30 cellular contexts compared by ENCODE assay signal in genomic region chr15:68213991-68214837, GRCh38. TPM values are rescaled to one million over a fixed set of nuclear protein-coding genes. Genes with fewer than 3 reads are reported as not detected.
DNase-seq lines count a peak whose midpoint lies in the region; ATAC-seq and TF ChIP-seq lines count a peak whose summit lies in the region.
"Had no signal": no experiment of that assay in that cellular context is flagged by ENCODE, and none has a peak within 500 bp of the region (broad histone marks: within the 10 kb centered on the region; RNA-seq: fewer than 3 reads in every experiment).

No MANE protein-coding gene starts in this region.

- peaks cover 15% of the 10 kb centered on the region for H3K4me1 Mint-ChIP-seq in stimulated activated effector memory CD8-positive, alpha-beta T cell treated with anti-CD3 and anti-CD28 coated beads, Interleukin-12 subunit alpha, Interleukin-12 subunit beta, amount 100 ng/mL, for 72 hours
- H3K4me1 Mint-ChIP-seq: neural crest cell had no signal

- H3K36me3 Mint-ChIP-seq in stimulated activated effector memory CD8-positive, alpha-beta T cell treated with anti-CD3 and anti-CD28 coated beads, Interleukin-12 subunit alpha, Interleukin-12 subunit beta, amount 100 ng/mL, for 72 hours: peaks cover 14% of the 10 kb centered on the region
- H3K36me3 Mint-ChIP-seq: IgD-negative memory B cell had no signal

- H3K27me3 ChIP-seq in Peyer's patch (no peaks in the 10 kb centered on the region), lower lobe of right lung (ENCODE audit: low read depth) (no peaks in the 10 kb centered on the region)
- H3K27me3 ChIP-seq: body of pancreas, dorsolateral prefrontal cortex, esophagus squamous epithelium, heart right ventricle, SJSA1, tibial nerve had no signal

- peaks cover 0 to 11% (median 0%) of the 10 kb centered on the region in 3 donors for H3K36me3 ChIP-seq in Peyer's patch
- H3K36me3 ChIP-seq in lower lobe of right lung: peaks cover 18% of the 10 kb centered on the region

- TF ChIP-seq CTCF in Peyer's patch (IDR thresholded peaks at IDR 0.05) (no peak), lower lobe of right lung (IDR thresholded peaks at IDR 0.05) (no peak)

- no peak for TF ChIP-seq POLR2A in Peyer's patch (IDR thresholded peaks at IDR 0.05)

- H3K4me3 ChIP-seq in Peyer's patch (no peak overlapping the region), lower lobe of right lung (no peak overlapping the region)
- H3K4me3 ChIP-seq: body of pancreas, dorsolateral prefrontal cortex, esophagus squamous epithelium, GM23248, heart right ventricle, SJSA1, tibial nerve had no signal

- ATAC-seq in lower lobe of right lung (no peak), HG03354 (IDR thresholded peaks at IDR 0.05; ENCODE audit: poor library complexity, severe bottlenecking, unreplicated experiment) (no peak), GM21447 (IDR thresholded peaks at IDR 0.05; ENCODE audit: unreplicated experiment) (no peak)
- ATAC-seq in stimulated activated effector memory CD8-positive, alpha-beta T cell treated with anti-CD3 and anti-CD28 coated beads, Interleukin-12 subunit alpha, Interleukin-12 subunit beta, amount 100 ng/mL, for 72 hours: no peak
- ATAC-seq: activated T-cell treated with anti-CD3 and anti-CD28 coated beads, Interleukin-2, amount 50 U/mL, for 72 hours; body of pancreas; heart right ventricle; Panc1; right cardiac atrium had no signal

- no peak overlapping the region for H3K4me3 Mint-ChIP-seq in stimulated activated effector memory CD8-positive, alpha-beta T cell treated with anti-CD3 and anti-CD28 coated beads, Interleukin-12 subunit alpha, Interleukin-12 subunit beta, amount 100 ng/mL, for 72 hours
- H3K4me3 Mint-ChIP-seq: activated CD4-positive, alpha-beta T cell treated with anti-CD3 and anti-CD28 coated beads, Interleukin-2, amount 10 ng/mL, durations not matched to agents 24 days and 14 days; activated T-cell treated with anti-CD3 and anti-CD28 coated beads, Interleukin-2, amount 50 U/mL, for 72 hours; neural crest cell had no signal

- no peak overlapping the region for H3K27ac ChIP-seq in Peyer's patch
- H3K27ac ChIP-seq in lower lobe of right lung: no peak overlapping the region
- H3K27ac ChIP-seq: body of pancreas, esophagus squamous epithelium, GM23248, SJSA1, tibial nerve had no signal

- peak; percentile 10 for DNase-seq in D341Med (ENCODE audit: low spot score)
- DNase-seq in Peyer's patch: peak in 2 of 3 donors; percentile 26 to 34
- DNase-seq in lower lobe of right lung: peak; percentile 27
- DNase-seq in stimulated activated effector memory CD8-positive, alpha-beta T cell treated with anti-CD3 and anti-CD28 coated beads, Interleukin-12 subunit alpha, Interleukin-12 subunit beta, amount 100 ng/mL, for 72 hours (ENCODE audit: low spot score in 2 of 2): no peak
- no peak for DNase-seq in iPS-NIHi7 (ENCODE audit: extremely low spot score)
- DNase-seq: activated CD4-positive, alpha-beta T cell treated with anti-CD3 and anti-CD28 coated beads, Interleukin-2, amount 10 ng/mL, durations not matched to agents 24 days and 14 days; activated naive CD4-positive, alpha-beta T cell treated with Interleukin-2 at 50 U/mL for 16 hours; activated T-cell treated with anti-CD3 and anti-CD28 coated beads, Interleukin-2, amount 50 U/mL, for 72 hours; body of pancreas; C1 segment of cervical spinal cord; cerebellar nuclear complex; DMS79; esophagus squamous epithelium; GM23248; heart right ventricle; mesenchymal stem cell; NCI-H446; NCI-H774; stimulated activated CD4-positive, alpha-beta T cell treated with anti-CD3 and anti-CD28 coated beads, Interleukin-12 subunit alpha, Interleukin-12 subunit beta, amount 100 ng/mL, for 4 hours; stimulated activated CD4-positive, alpha-beta T cell treated with anti-CD3 and anti-CD28 coated beads, Interleukin-2, amount 100 ng/mL, for 48 hours had no signal

- H3K9me3 Mint-ChIP-seq in stimulated activated effector memory CD8-positive, alpha-beta T cell treated with anti-CD3 and anti-CD28 coated beads, Interleukin-12 subunit alpha, Interleukin-12 subunit beta, amount 100 ng/mL, for 72 hours: no peaks in the 10 kb centered on the region
- H3K9me3 Mint-ChIP-seq: activated CD4-positive, alpha-beta T cell treated with anti-CD3 and anti-CD28 coated beads, Interleukin-2, amount 10 ng/mL, durations not matched to agents 24 days and 14 days; activated T-cell treated with anti-CD3 and anti-CD28 coated beads, Interleukin-2, amount 50 U/mL, for 72 hours; IgD-negative memory B cell; neural crest cell had no signal

- H3K4me1 ChIP-seq in Peyer's patch (peaks cover 0 to 13% (median 0%) of the 10 kb centered on the region in 4 donors), lower lobe of right lung (peaks cover 11% of the 10 kb centered on the region)
- H3K4me1 ChIP-seq: Caco-2 had no signal

- H3K27ac Mint-ChIP-seq in stimulated activated effector memory CD8-positive, alpha-beta T cell treated with anti-CD3 and anti-CD28 coated beads, Interleukin-12 subunit alpha, Interleukin-12 subunit beta, amount 100 ng/mL, for 72 hours: peak overlapping the region; percentile 61
- H3K27ac Mint-ChIP-seq: activated CD4-positive, alpha-beta T cell treated with anti-CD3 and anti-CD28 coated beads, Interleukin-2, amount 10 ng/mL, durations not matched to agents 24 days and 14 days; activated T-cell treated with anti-CD3 and anti-CD28 coated beads, Interleukin-2, amount 50 U/mL, for 72 hours; IgD-negative memory B cell had no signal

- H3K9me3 ChIP-seq in Peyer's patch (no peaks in the 10 kb centered on the region), lower lobe of right lung (no peaks in the 10 kb centered on the region)
- H3K9me3 ChIP-seq: body of pancreas, Caco-2, esophagus squamous epithelium, heart right ventricle, SJSA1, tibial nerve had no signal

- intact Hi-C loops in lower lobe of right lung (cut with DNase I): no loop called here

RNA-seq across cellular contexts. Expression of gene CALML4, which starts 9.1 kb away (rescaled TPM):
- total RNA-seq in Peyer's patch (100 to 1,000 TPM in 3 of 4 donors, 10 to 100 TPM in 1; 57.8 to 153 (median 126) TPM), lower lobe of right lung (7.3 TPM)

RNA-seq across cellular contexts. Expression of gene CLN6, which starts 15.3 kb away (rescaled TPM):
- 10 to 100 TPM; 19.0 to 38.0 (median 23.0) TPM for total RNA-seq in Peyer's patch
- 37.9 TPM for total RNA-seq in lower lobe of right lung

Comparison
In these comparisons a context has a peak if more than half of its experiments do, and no peak if none do; other contexts are left out.
1. DNase-seq: peak in D341Med (single experiment), Peyer's patch (2 of 3) and lower lobe of right lung (single experiment); none in stimulated activated effector memory CD8-positive, alpha-beta T cell treated with anti-CD3 and anti-CD28 coated beads, Interleukin-12 subunit alpha, Interleukin-12 subunit beta, amount 100 ng/mL, for 72 hours (0 of 2) and iPS-NIHi7 (single experiment).